ENCODE assay signal across 1 cellular context in genomic region chr1:159908255-159908905, GRCh38.
TF ChIP-seq lines count a peak whose summit lies in the region.

No MANE protein-coding gene starts in this region.

TF ChIP-seq in K562, 482 proteins besides CTCF, POLR2A, EP300 and RAD21:
- TF ChIP-seq YY1 (IDR thresholded peaks at IDR 0.05; ENCODE audit: borderline replicate concordance in 1 of 3, control insufficient read depth in 1 of 3, extremely low read depth in 1 of 3, insufficient read depth in 3 of 3, insufficient read length in 1 of 3, insufficient replicate concordance in 2 of 3, low read depth in 1 of 3, low read length in 2 of 3): peak in 1 of 3 experiments; percentile 16
- no peak for TF ChIP-seq GMEB1 (CRISPR knock-in tag; IDR thresholded peaks at IDR 0.05)
- no peak for TF ChIP-seq ZC3H8 (IDR thresholded peaks at IDR 0.05)
- TF ChIP-seq CGGBP1 (CRISPR knock-in tag; IDR thresholded peaks at IDR 0.05): no peak
- 0 out of 2 replicates have a peak, but pooled peaks have one; percentile 5 for TF ChIP-seq ZNF316 (IDR thresholded peaks at IDR 0.05)
- TF ChIP-seq KDM1A (IDR thresholded peaks at IDR 0.05): peak in 1 of 2 experiments; percentile 27; a peak in 1 of 4 replicates
- peak; percentile 32; the same call in 1 of the 2 replicates for TF ChIP-seq C11orf30 (IDR thresholded peaks at IDR 0.05; ENCODE audit: low read depth)
- TF ChIP-seq BCOR (IDR thresholded peaks at IDR 0.05): peak; percentile 79
- TF ChIP-seq ELF4 (CRISPR knock-in tag; IDR thresholded peaks at IDR 0.05): 0 out of 2 replicates have a peak, but pooled peaks have one; percentile 29
- TF ChIP-seq RBM25 (IDR thresholded peaks at IDR 0.05; ENCODE audit: low read depth, low read length, severe bottlenecking): peak; percentile 54
- 0 out of 2 replicates have a peak, but pooled peaks have one; percentile 11 for TF ChIP-seq NFE2 (IDR thresholded peaks at IDR 0.05; ENCODE audit: low read depth)
- TF ChIP-seq PRMT5 (CRISPR knock-in tag; IDR thresholded peaks at IDR 0.05): no peak
- TF ChIP-seq RCOR1 (IDR thresholded peaks at IDR 0.05; ENCODE audit: borderline replicate concordance in 1 of 2, low read depth in 2 of 2, low read length in 2 of 2): 0 out of 4 replicates have a peak, but pooled peaks of 1 of the 2 experiments have one; percentile 9
